ENCODE assay signal across 8 cellular contexts in the genomic region with DNA sequence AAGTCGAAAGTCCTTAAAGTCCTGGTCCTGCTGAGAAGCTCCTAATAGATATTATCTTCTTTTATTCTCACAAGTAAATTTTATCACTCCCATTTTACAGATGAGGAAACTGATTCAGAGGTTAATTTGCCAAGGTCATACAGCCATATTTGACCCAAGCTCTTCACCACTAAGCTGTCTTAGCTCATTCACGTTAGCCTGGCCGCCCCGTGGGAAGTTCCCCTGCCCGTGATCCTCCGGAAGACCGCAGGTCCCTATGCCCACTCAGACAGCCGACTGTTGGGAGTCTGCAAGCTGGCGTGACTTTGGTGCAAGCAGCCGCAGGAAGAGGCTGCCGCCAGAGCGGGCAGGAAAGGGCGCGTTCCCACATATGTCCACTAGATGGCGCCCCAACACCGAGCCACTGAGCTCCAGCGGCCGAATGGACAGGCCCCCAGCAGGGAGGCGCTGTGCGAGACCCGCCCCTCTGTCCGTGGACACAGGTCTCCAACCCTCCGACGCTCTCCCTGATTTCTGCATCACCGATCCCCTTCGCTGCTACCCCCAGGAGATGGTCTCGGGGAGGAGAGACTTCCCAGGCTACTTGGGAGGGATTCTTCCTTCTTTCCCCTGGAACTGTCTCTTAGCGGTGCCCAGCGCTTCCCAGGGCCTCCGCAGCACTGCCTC.
DNase-seq lines count a peak whose midpoint lies in the region; ATAC-seq lines count a peak whose summit lies in the region.

No MANE protein-coding gene starts in this region.

- no peak overlapping the region for H3K27ac Mint-ChIP-seq in memory B cell

- no peaks in the 10 kb centered on the region for H3K9me3 Mint-ChIP-seq in memory B cell

- H3K4me3 Mint-ChIP-seq in memory B cell = peak overlapping the region; percentile 74

- peaks cover 10% of the 10 kb centered on the region for H3K4me1 Mint-ChIP-seq in memory B cell

- ATAC-seq in HG03378 (IDR thresholded peaks at IDR 0.05; ENCODE audit: unreplicated experiment) = peak; percentile 79
- peak; percentile 91 for ATAC-seq in memory B cell (ENCODE audit: low read depth)

- peaks cover 29% of the 10 kb centered on the region for H3K27me3 Mint-ChIP-seq in memory B cell

- DNase-seq in C1 segment of cervical spinal cord (lab: John Stamatoyannopoulos, UW) (peak; percentile 14 to 85 (median 74)), GM19238 (ENCODE audit: insufficient read length, low spot score) (peak; percentile 77), NCI-H82 treated with DMSO at 0.1 percent for 48 hours (lab: John Stamatoyannopoulos, UW; ENCODE audit: unreplicated experiment) (peak; percentile 28), memory B cell (ENCODE audit: low spot score in 2 of 2) (peak; percentile 88 to 96)
- DNase-seq in activated CD8-positive, alpha-beta memory T cell treated with anti-CD3 and anti-CD28 coated beads for 24 hours = peak; percentile 97
- peak; percentile 76 for DNase-seq in effector CD8-positive, alpha-beta T cell (lab: John Stamatoyannopoulos, UW)
- DNase-seq in stimulated activated CD4-positive, alpha-beta T cell treated with anti-CD3 and anti-CD28 coated beads, TNF-alpha, amount 100 ng/mL, for 48 hours (ENCODE audit: low read depth in 3 of 3) = peak; percentile 76 to 81 (median 80)

- no peaks in the 10 kb centered on the region for H3K36me3 Mint-ChIP-seq in memory B cell

Comparison
In these comparisons a context has a peak if more than half of its experiments do, and no peak if none do; other contexts are left out.
1. Peak in every context shown above with its lines: DNase-seq and ATAC-seq.
2. DNase-seq: peak in every context shown above with its lines; median percentile 97 in activated CD8-positive, alpha-beta memory T cell treated with anti-CD3 and anti-CD28 coated beads for 24 hours; 92 in memory B cell; 80 in stimulated activated CD4-positive, alpha-beta T cell treated with anti-CD3 and anti-CD28 coated beads, TNF-alpha, amount 100 ng/mL, for 48 hours; 77 in GM19238; 76 in effector CD8-positive, alpha-beta T cell; 74 in C1 segment of cervical spinal cord; 28 in NCI-H82 treated with DMSO at 0.1 percent for 48 hours.